Comparison of ENCODE assay signal across 23 cellular contexts in genomic region chr2:149787206-149787605, GRCh38.
"Had no signal": no experiment of that assay in that cellular context is flagged by ENCODE, and none has a peak within 500 bp of the region (broad histone marks: within the 10 kb centered on the region; RNA-seq: fewer than 3 reads in every experiment).

No MANE protein-coding gene starts in this region.

- H3K36me3 ChIP-seq: brain microvascular endothelial cell had no signal

- DNase-seq: activated CD4-positive, alpha-beta memory T cell treated with anti-CD3 and anti-CD28 coated beads, Interleukin-2, amount 10 ng/mL, durations not matched to agents 7 days and 5 days; activated CD4-positive, alpha-beta T cell treated with anti-CD3 and anti-CD28 coated beads, Interleukin-2, amount 50 U/mL, for 1 hour; activated CD4-positive, CD25-positive, alpha-beta regulatory T cell; activated gamma-delta T cell treated with Interleukin-2 at 50 U/mL for 16 hours; activated naive CD4-positive, alpha-beta T cell treated with anti-CD3 and anti-CD28 coated beads, Interleukin-2, amount 10 ng/mL, durations not matched to agents 7 days and 5 days; activated naive CD8-positive, alpha-beta T cell treated with anti-CD3 and anti-CD28 coated beads for 36 hours; activated T-cell treated with anti-CD3 and anti-CD28 coated beads for 4 hours; activated T-cell treated with anti-CD3 and anti-CD28 coated beads, Interleukin-2, amount 50 U/mL, for 72 hours; brain microvascular endothelial cell; Karpas-422; NCI-H1092; NCI-H1417; NCI-H1930; NCI-H2171; NCI-H2227 treated with DMSO at 0.1 percent for 48 hours; NCI-H526 treated with DMSO at 0.1 percent for 48 hours; NCI-H82; SIG-M5; T-helper 2 cell; T1000 had no signal

- H3K27ac ChIP-seq: brain microvascular endothelial cell, VCaP had no signal

- H3K36me3 Mint-ChIP-seq: activated naive CD4-positive, alpha-beta T cell treated with anti-CD3 and anti-CD28 coated beads, Interleukin-2, amount 10 ng/mL, durations not matched to agents 7 days and 5 days; activated naive CD8-positive, alpha-beta T cell treated with anti-CD3 and anti-CD28 coated beads for 36 hours had no signal

- H3K4me3 Mint-ChIP-seq: activated CD4-positive, alpha-beta memory T cell treated with anti-CD3 and anti-CD28 coated beads, Interleukin-2, amount 10 ng/mL, durations not matched to agents 7 days and 5 days; activated naive CD4-positive, alpha-beta T cell treated with anti-CD3 and anti-CD28 coated beads, Interleukin-2, amount 10 ng/mL, durations not matched to agents 7 days and 5 days; activated naive CD8-positive, alpha-beta T cell treated with anti-CD3 and anti-CD28 coated beads for 36 hours; activated T-cell treated with anti-CD3 and anti-CD28 coated beads, Interleukin-2, amount 50 U/mL, for 72 hours had no signal

- H3K27me3 ChIP-seq: brain microvascular endothelial cell had no signal

- H3K27me3 Mint-ChIP-seq: activated CD4-positive, alpha-beta memory T cell treated with anti-CD3 and anti-CD28 coated beads, Interleukin-2, amount 10 ng/mL, durations not matched to agents 7 days and 5 days; activated naive CD4-positive, alpha-beta T cell treated with anti-CD3 and anti-CD28 coated beads, Interleukin-2, amount 10 ng/mL, durations not matched to agents 7 days and 5 days; activated naive CD8-positive, alpha-beta T cell treated with anti-CD3 and anti-CD28 coated beads for 36 hours had no signal

- H3K9me3 Mint-ChIP-seq: activated CD4-positive, alpha-beta memory T cell treated with anti-CD3 and anti-CD28 coated beads, Interleukin-2, amount 10 ng/mL, durations not matched to agents 7 days and 5 days; activated naive CD4-positive, alpha-beta T cell treated with anti-CD3 and anti-CD28 coated beads, Interleukin-2, amount 10 ng/mL, durations not matched to agents 7 days and 5 days had no signal

- H3K27ac Mint-ChIP-seq: activated CD4-positive, alpha-beta memory T cell treated with anti-CD3 and anti-CD28 coated beads, Interleukin-2, amount 10 ng/mL, durations not matched to agents 7 days and 5 days; activated naive CD4-positive, alpha-beta T cell treated with anti-CD3 and anti-CD28 coated beads, Interleukin-2, amount 10 ng/mL, durations not matched to agents 7 days and 5 days; activated naive CD8-positive, alpha-beta T cell treated with anti-CD3 and anti-CD28 coated beads for 36 hours; activated T-cell treated with anti-CD3 and anti-CD28 coated beads, Interleukin-2, amount 50 U/mL, for 72 hours; activated T-helper 2 cell treated with anti-CD3 and anti-CD28 coated beads, Interferon-gamma antibody, Interleukin-2, Interleukin-4, amounts not matched to agents 10 μg/mL and 5 μg/mL and 100 μg/mL, durations not matched to agents 14 hours and 24 hours and 36 hours had no signal

- ATAC-seq: activated T-cell treated with anti-CD3 and anti-CD28 coated beads, Interleukin-2, amount 50 U/mL, for 72 hours; K562 had no signal

- H3K4me3 ChIP-seq: K562 had no signal

- H3K4me1 Mint-ChIP-seq: activated CD4-positive, alpha-beta memory T cell treated with anti-CD3 and anti-CD28 coated beads, Interleukin-2, amount 10 ng/mL, durations not matched to agents 7 days and 5 days; activated naive CD4-positive, alpha-beta T cell treated with anti-CD3 and anti-CD28 coated beads, Interleukin-2, amount 10 ng/mL, durations not matched to agents 7 days and 5 days; activated naive CD8-positive, alpha-beta T cell treated with anti-CD3 and anti-CD28 coated beads for 36 hours had no signal
